13 cellular contexts compared by ENCODE assay signal in genomic region chr16:24071990-24072389, GRCh38.
"Had no signal": no experiment of that assay in that cellular context is flagged by ENCODE, and none has a peak within 500 bp of the region (broad histone marks: within the 10 kb centered on the region; RNA-seq: fewer than 3 reads in every experiment).

No MANE protein-coding gene starts in this region.

- H3K36me3 Mint-ChIP-seq: activated naive CD4-positive, alpha-beta T cell treated with anti-CD3 and anti-CD28 coated beads, Interleukin-2, amount 10 ng/mL, durations not matched to agents 7 days and 5 days had no signal

- H3K36me3 ChIP-seq: adrenal gland, esophagus squamous epithelium, transverse colon had no signal

- H3K4me3 Mint-ChIP-seq: activated naive CD4-positive, alpha-beta T cell treated with anti-CD3 and anti-CD28 coated beads, Interleukin-2, amount 10 ng/mL, durations not matched to agents 7 days and 5 days had no signal

- H3K27me3 ChIP-seq: adrenal gland, hepatocyte, transverse colon had no signal

- H3K4me3 ChIP-seq: adrenal gland, esophagus squamous epithelium, hepatocyte, transverse colon had no signal

- H3K4me2 ChIP-seq: hepatocyte had no signal

- H3K4me1 ChIP-seq: adrenal gland, transverse colon had no signal

- H3K9me3 ChIP-seq: adrenal gland, esophagus squamous epithelium, transverse colon had no signal

- H3K27ac ChIP-seq: adrenal gland, esophagus squamous epithelium, hepatocyte, transverse colon had no signal

- DNase-seq: activated CD4-positive, alpha-beta T cell treated with anti-CD3 and anti-CD28 coated beads, Interleukin-2, amount 50 U/mL, for 1 hour; activated naive CD4-positive, alpha-beta T cell treated with anti-CD3 and anti-CD28 coated beads, Interleukin-2, amount 10 ng/mL, durations not matched to agents 7 days and 5 days; activated T-cell treated with anti-CD3 and anti-CD28 coated beads for 4 hours; adrenal gland; esophagus squamous epithelium; naive thymus-derived CD4-positive, alpha-beta T cell; posterior cingulate gyrus; retina; stimulated activated CD4-positive, alpha-beta T cell treated with anti-CD3 and anti-CD28 coated beads, Interleukin-4, amount 100 ng/mL, for 1 hour; stimulated activated naive CD4-positive, alpha-beta T cell; transverse colon had no signal

- H3K9me3 Mint-ChIP-seq: activated naive CD4-positive, alpha-beta T cell treated with anti-CD3 and anti-CD28 coated beads, Interleukin-2, amount 10 ng/mL, durations not matched to agents 7 days and 5 days; naive thymus-derived CD4-positive, alpha-beta T cell had no signal

- ATAC-seq: left lobe of liver had no signal

- H3K27me3 Mint-ChIP-seq: activated naive CD4-positive, alpha-beta T cell treated with anti-CD3 and anti-CD28 coated beads, Interleukin-2, amount 10 ng/mL, durations not matched to agents 7 days and 5 days; naive thymus-derived CD4-positive, alpha-beta T cell had no signal
